In genomic region chr1:38579056-38579455, GRCh38 we compare ENCODE assay signal across 28 cellular contexts.
DNase-seq lines count a peak whose midpoint lies in the region; ATAC-seq and TF ChIP-seq lines count a peak whose summit lies in the region.
"Had no signal": no experiment of that assay in that cellular context is flagged by ENCODE, and none has a peak within 500 bp of the region (broad histone marks: within the 10 kb centered on the region; RNA-seq: fewer than 3 reads in every experiment).

No MANE protein-coding gene starts in this region.

- H3K4me1 Mint-ChIP-seq in brain = peaks cover 31% of the 10 kb centered on the region
- H3K4me1 Mint-ChIP-seq in progenitor cell of endocrine pancreas (ENCODE audit: low read depth) = peaks cover 5% of the 10 kb centered on the region

- peak overlapping the region in 3 of 5 experiments; percentile 12 to 85 (median 83) for H3K4me3 Mint-ChIP-seq in brain
- peak overlapping the region; percentile 32 for H3K4me3 Mint-ChIP-seq in progenitor cell of endocrine pancreas (ENCODE audit: low read depth)
- H3K4me3 Mint-ChIP-seq: activated CD4-positive, alpha-beta memory T cell treated with anti-CD3 and anti-CD28 coated beads for 36 hours; activated T-helper 1 cell treated with anti-CD3 and anti-CD28 coated beads, Interleukin-12 subunit alpha, Interleukin-12 subunit beta, Interleukin-2, Interleukin-4 antibody, amounts not matched to agents 30 ng/mL and 10 ng/mL and 1 ng/mL, durations not matched to agents 14 hours and 24 hours and 36 hours had no signal

- H3K36me3 ChIP-seq in HUES6 (ENCODE audit: control insufficient read depth, insufficient read depth, low read length) = no peaks in the 10 kb centered on the region
- H3K36me3 ChIP-seq: gastroesophageal sphincter, transverse colon had no signal

- H3K27me3 Mint-ChIP-seq in brain = peaks cover 64% of the 10 kb centered on the region
- peaks cover 77% of the 10 kb centered on the region for H3K27me3 Mint-ChIP-seq in progenitor cell of endocrine pancreas

- no peak overlapping the region for H3K27ac Mint-ChIP-seq in brain
- no peak overlapping the region for H3K27ac Mint-ChIP-seq in progenitor cell of endocrine pancreas
- H3K27ac Mint-ChIP-seq: activated CD4-positive, alpha-beta memory T cell treated with anti-CD3 and anti-CD28 coated beads for 36 hours; activated T-helper 1 cell treated with anti-CD3 and anti-CD28 coated beads, Interleukin-12 subunit alpha, Interleukin-12 subunit beta, Interleukin-2, Interleukin-4 antibody, amounts not matched to agents 30 ng/mL and 10 ng/mL and 1 ng/mL, durations not matched to agents 14 hours and 24 hours and 36 hours; stimulated activated effector memory CD8-positive, alpha-beta T cell treated with anti-CD3 and anti-CD28 coated beads, Interleukin-12 subunit alpha, Interleukin-12 subunit beta, amount 100 ng/mL, for 72 hours had no signal

- CTCF ChIA-PET in HEK293T (lab: Yijun Ruan, JAX) = no interaction called here

- H3K9me3 ChIP-seq in HUES6 (ENCODE audit: control insufficient read depth, insufficient read depth, low read depth, low read length) = no peaks in the 10 kb centered on the region
- H3K9me3 ChIP-seq: transverse colon had no signal

- H3K4me1 ChIP-seq in HUES6 (ENCODE audit: control insufficient read depth, insufficient read depth, low read length) = peaks cover 20% of the 10 kb centered on the region

- no peak overlapping the region for H3K27ac ChIP-seq in HUES6 (ENCODE audit: low read depth, low read length)
- H3K27ac ChIP-seq: gastroesophageal sphincter, KMS-11, transverse colon had no signal

- peaks cover 47% of the 10 kb centered on the region for H3K27me3 ChIP-seq in HUES6 (ENCODE audit: control insufficient read depth, insufficient read depth, low read length)

- TF ChIP-seq CTCF in brain (conservative IDR thresholded peaks at IDR 0.05) = no peak
- no peak for TF ChIP-seq CTCF in progenitor cell of endocrine pancreas (IDR thresholded peaks at IDR 0.05; ENCODE audit: unreplicated experiment)

- peak overlapping the region; percentile 51 for H3K4me3 ChIP-seq in HUES6 (ENCODE audit: low read depth, low read length)

- DNase-seq in mesenteric fat pad (ENCODE audit: low spot score) (peak; percentile 9), progenitor cell of endocrine pancreas (ENCODE audit: low spot score, unreplicated experiment) (no peak), HEK293T (ENCODE audit: extremely low spot score) (no peak), LoVo (ENCODE audit: low spot score) (no peak)
- DNase-seq: activated CD4-positive, alpha-beta memory T cell treated with anti-CD3 and anti-CD28 coated beads for 36 hours; activated CD4-positive, alpha-beta T cell treated with anti-CD3 and anti-CD28 coated beads for 1 hour; activated CD8-positive, alpha-beta memory T cell treated with anti-CD3 and anti-CD28 coated beads, Interleukin-2, amount 50 U/mL, for 4 hours; activated naive CD4-positive, alpha-beta T cell treated with anti-CD3 and anti-CD28 coated beads, Interleukin-2, amount 50 U/mL, for 16 hours; C1 segment of cervical spinal cord; effector CD4-positive, alpha-beta T cell; GDM1; GOT3; hippocampal formation; NCI-H1436; NCI-H2081 treated with DMSO at 0.1 percent for 48 hours; NCI-H2227 treated with DMSO at 0.1 percent for 48 hours; NCI-H526 treated with DMSO at 0.1 percent for 48 hours; SHP77; stimulated activated CD4-positive, alpha-beta T cell treated with anti-CD3 and anti-CD28 coated beads, Interleukin-4, amount 100 ng/mL, for 4 hours; T-helper 2 cell; transverse colon had no signal

- H3K9me3 Mint-ChIP-seq in brain (peaks cover 10 to 24% (median 17%) of the 10 kb centered on the region in 5 experiments), progenitor cell of endocrine pancreas (ENCODE audit: low read depth) (peaks cover 12% of the 10 kb centered on the region)
- H3K9me3 Mint-ChIP-seq: activated CD4-positive, alpha-beta memory T cell treated with anti-CD3 and anti-CD28 coated beads for 36 hours; activated T-helper 1 cell treated with anti-CD3 and anti-CD28 coated beads, Interleukin-12 subunit alpha, Interleukin-12 subunit beta, Interleukin-2, Interleukin-4 antibody, amounts not matched to agents 30 ng/mL and 10 ng/mL and 1 ng/mL, durations not matched to agents 14 hours and 24 hours and 36 hours had no signal

- no peak overlapping the region for H3K9ac ChIP-seq in HUES6 (ENCODE audit: low read length)
- H3K9ac ChIP-seq: KMS-11 had no signal

- ATAC-seq in GM21529 (IDR thresholded peaks at IDR 0.05; ENCODE audit: unreplicated experiment) = no peak
- ATAC-seq: gastroesophageal sphincter; stimulated activated effector memory CD8-positive, alpha-beta T cell treated with anti-CD3 and anti-CD28 coated beads, Interleukin-12 subunit alpha, Interleukin-12 subunit beta, amount 100 ng/mL, for 72 hours had no signal

- POLR2A ChIA-PET in HEK293T (lab: Yijun Ruan, JAX) = no interaction called here

- H3K36me3 Mint-ChIP-seq in brain = no peaks in the 10 kb centered on the region
- H3K36me3 Mint-ChIP-seq in progenitor cell of endocrine pancreas (ENCODE audit: insufficient read depth) = no peaks in the 10 kb centered on the region
- H3K36me3 Mint-ChIP-seq: activated CD4-positive, alpha-beta memory T cell treated with anti-CD3 and anti-CD28 coated beads for 36 hours; stimulated activated effector memory CD8-positive, alpha-beta T cell treated with anti-CD3 and anti-CD28 coated beads, Interleukin-12 subunit alpha, Interleukin-12 subunit beta, amount 100 ng/mL, for 72 hours had no signal

TF ChIP-seq in HEK293T, 16 proteins besides CTCF, POLR2A, EP300 and RAD21:
- TF ChIP-seq ZNF384 (IDR thresholded peaks at IDR 0.05) (no peak), SUZ12 (IDR thresholded peaks at IDR 0.05) (no peak), FOXA1 (IDR thresholded peaks at IDR 0.05) (no peak), L3MBTL2 (conservative IDR thresholded peaks at IDR 0.05) (no peak), FOXM1 (IDR thresholded peaks at IDR 0.05; ENCODE audit: borderline replicate concordance) (no peak), ELF4 (IDR thresholded peaks at IDR 0.05) (no peak), CTBP1 (IDR thresholded peaks at IDR 0.05; ENCODE audit: borderline replicate concordance) (no peak), BHLHE40 (IDR thresholded peaks at IDR 0.05; ENCODE audit: borderline replicate concordance) (no peak), HDGF (IDR thresholded peaks at IDR 0.05; ENCODE audit: borderline replicate concordance) (no peak)
